Comparison of ENCODE assay signal across 8 cellular contexts in the genomic region with DNA sequence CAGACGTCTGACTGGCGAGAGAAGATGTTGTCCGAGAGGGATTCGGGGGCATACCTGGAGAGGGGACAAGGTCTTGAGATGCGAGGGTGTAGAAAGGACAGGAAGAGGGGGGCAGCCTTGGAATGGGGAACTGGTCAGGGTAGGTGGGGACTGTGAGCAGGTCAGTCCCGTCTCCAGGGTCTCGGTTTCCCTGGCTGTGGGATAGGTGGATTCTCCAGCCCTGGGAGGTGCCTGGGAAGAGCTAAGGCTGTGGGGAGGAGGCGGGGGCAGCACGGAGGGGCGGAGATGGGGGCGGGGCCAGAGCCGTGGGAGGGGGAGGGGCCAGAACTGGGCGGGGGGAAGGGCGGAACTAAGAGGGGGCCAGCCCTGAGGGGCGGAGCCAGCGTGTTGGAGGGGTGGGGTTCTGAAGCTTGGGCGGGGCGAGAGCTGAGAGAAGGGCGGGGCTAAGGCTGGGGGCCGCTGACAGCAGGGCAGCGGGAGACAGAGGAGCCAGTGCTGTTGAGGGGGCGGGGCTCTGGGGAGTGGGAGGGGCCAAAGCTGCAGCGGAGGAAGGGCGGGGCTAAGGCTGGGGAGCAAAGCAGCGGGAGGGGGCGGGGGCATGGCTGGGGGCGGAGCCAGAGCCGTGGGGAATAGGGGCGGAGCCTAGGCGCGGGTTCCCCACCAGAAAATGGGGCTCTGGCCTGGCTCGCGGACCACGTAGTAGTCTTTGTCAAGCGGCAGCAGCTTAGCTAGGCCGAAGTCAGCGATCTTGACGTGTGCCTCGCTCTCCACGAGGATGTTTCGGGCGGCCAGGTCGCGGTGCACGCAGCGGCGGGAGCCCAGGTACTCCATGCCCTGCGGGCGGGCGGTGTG. TPM values are rescaled to one million over a fixed set of nuclear protein-coding genes. Genes with fewer than 3 reads are reported as not detected.
DNase-seq lines count a peak whose midpoint lies in the region; ATAC-seq and TF ChIP-seq lines count a peak whose summit lies in the region.

No MANE protein-coding gene starts in this region.

- H3K4me1 ChIP-seq in ovary (ENCODE audit: insufficient read depth): peaks cover 2% of the 10 kb centered on the region

- peaks cover 3% of the 10 kb centered on the region for H3K9me3 Mint-ChIP-seq in glutamatergic neuron (ENCODE audit: unreplicated experiment)

- no peaks in the 10 kb centered on the region for H3K9me3 ChIP-seq in ovary

- H3K4me1 Mint-ChIP-seq in glutamatergic neuron (ENCODE audit: low read depth, unreplicated experiment): no peaks in the 10 kb centered on the region

- H3K4me3 ChIP-seq in ovary: peak overlapping the region; percentile 31

- WGBS in ovary, 3 donors: 17 to 33% (median 17%) methylated on average over 31 to 50 of the region's 50 CpGs

- peak; percentile 69 to 93 for DNase-seq in NCI-H524 (lab: John Stamatoyannopoulos, UW)
- DNase-seq in NCI-H524 treated with DMSO at 0.1 percent for 48 hours (lab: John Stamatoyannopoulos, UW): no peak
- DNase-seq in NCI-H446 treated with DMSO at 0.1 percent for 48 hours (lab: John Stamatoyannopoulos, UW): peak; percentile 28
- DNase-seq in activated T-helper 9 cell treated with anti-CD3 and anti-CD28 coated beads, Interleukin-2, amount 50 U/mL, for 16 hours (ENCODE audit: low read depth): peak; percentile 19
- peak; percentile 93 for DNase-seq in glutamatergic neuron
- peak; percentile 95 to 98 (median 97) for DNase-seq in ovary
- DNase-seq in amniotic stem cell (lab: John Stamatoyannopoulos, UW): no peak

- H3K27ac Mint-ChIP-seq in glutamatergic neuron (ENCODE audit: unreplicated experiment): peak overlapping the region; percentile 85

- intact Hi-C loops in ovary (cut with DNase I): no loop called here

- TF ChIP-seq CTCF in glutamatergic neuron (IDR thresholded peaks at IDR 0.05; ENCODE audit: partially characterized antibody, unreplicated experiment): no peak
- no peak for TF ChIP-seq CTCF in ovary (IDR thresholded peaks at IDR 0.05)

- peak overlapping the region; percentile 23 to 88 for H3K27ac ChIP-seq in ovary

- peak; percentile 38 for TF ChIP-seq POLR2A in ovary (IDR thresholded peaks at IDR 0.05)

- H3K36me3 ChIP-seq in ovary: no peaks in the 10 kb centered on the region

- H3K27me3 ChIP-seq in ovary: no peaks in the 10 kb centered on the region

- ATAC-seq in GM19455 (IDR thresholded peaks at IDR 0.05; ENCODE audit: unreplicated experiment): no peak

- no peak for TF ChIP-seq EP300 in ovary (IDR thresholded peaks at IDR 0.05)

- peaks cover 7% of the 10 kb centered on the region for H3K36me3 Mint-ChIP-seq in glutamatergic neuron (ENCODE audit: unreplicated experiment)

- H3K4me3 Mint-ChIP-seq in glutamatergic neuron (ENCODE audit: unreplicated experiment): peak overlapping the region; percentile 85

- peaks cover 16% of the 10 kb centered on the region for H3K27me3 Mint-ChIP-seq in glutamatergic neuron (ENCODE audit: unreplicated experiment)

RNA-seq across cellular contexts. Expression of a gene that starts 9.5 kb away (rescaled TPM):
- total RNA-seq in glutamatergic neuron (ENCODE audit: unreplicated experiment) (not detected), ovary (1 to 10 TPM in 4 of 7 donors, under 1 TPM in 2, not detected in 1; 0.38 to 4.9 (median 1.4) TPM)
- 100 to 1,000 TPM; 103 to 121 TPM for polyA plus RNA-seq in ovary

RNA-seq across cellular contexts. Expression of a gene that starts 17.0 kb away (rescaled TPM):
- 1.3 TPM for total RNA-seq in glutamatergic neuron (ENCODE audit: unreplicated experiment)
- 10 to 100 TPM in 6 of 7 donors, 1 to 10 TPM in 1; 7.5 to 35.5 (median 25.7) TPM for total RNA-seq in ovary
- polyA plus RNA-seq in ovary: 10 to 100 TPM in 1 of 2 donors, 1 to 10 TPM in 1; 6.6 to 12.7 TPM

RNA-seq across cellular contexts. Expression of a gene that starts 28.9 kb away (rescaled TPM):
- total RNA-seq in glutamatergic neuron (ENCODE audit: unreplicated experiment) (1,135 TPM), ovary (1,000 to 10,000 TPM; 2,762 to 5,071 (median 3,195) TPM)
- 1,000 to 10,000 TPM in 1 of 2 donors, 100 to 1,000 TPM in 1; 636 to 4,721 TPM for polyA plus RNA-seq in ovary

RNA-seq across cellular contexts. Expression of a gene that starts 35.9 kb away (rescaled TPM):
- not detected for total RNA-seq in glutamatergic neuron (ENCODE audit: unreplicated experiment)
- under 1 TPM in 5 of 7 donors, not detected in 2; 0.34 to 0.79 (median 0.51) TPM for total RNA-seq in ovary
- under 1 TPM; 0.25 to 0.28 TPM for polyA plus RNA-seq in ovary

RNA-seq across cellular contexts. Expression of a gene that starts 41.0 kb away (rescaled TPM):
- total RNA-seq in glutamatergic neuron (ENCODE audit: unreplicated experiment) (4.3 TPM), ovary (under 1 TPM in 1 of 7 donors, not detected in 6; 0.07 TPM)
- not detected for polyA plus RNA-seq in ovary

Comparison
In these comparisons a context has a peak if more than half of its experiments do, and no peak if none do; other contexts are left out.
1. DNase-seq: peak in NCI-H524 (2 of 2), NCI-H446 treated with DMSO at 0.1 percent for 48 hours (single experiment), activated T-helper 9 cell treated with anti-CD3 and anti-CD28 coated beads, Interleukin-2, amount 50 U/mL, for 16 hours (single experiment), glutamatergic neuron (single experiment) and ovary (5 of 5); none in NCI-H524 treated with DMSO at 0.1 percent for 48 hours (single experiment) and amniotic stem cell (single experiment).